In genomic region chr21:35020446-35020845, GRCh38 we compare ENCODE assay signal across 13 cellular contexts. TPM values are rescaled to one million over a fixed set of nuclear protein-coding genes. Genes with fewer than 3 reads are reported as not detected.
DNase-seq lines count a peak whose midpoint lies in the region; ATAC-seq lines count a peak whose summit lies in the region.
"Had no signal": no experiment of that assay in that cellular context is flagged by ENCODE, and none has a peak within 500 bp of the region (broad histone marks: within the 10 kb centered on the region; RNA-seq: fewer than 3 reads in every experiment).

No MANE protein-coding gene starts in this region.

- DNase-seq in NK-92 treated with Interleukin-12 subunit alpha and Interleukin-12 subunit beta, amount 100 ng/mL, for 24 hours (lab: John Stamatoyannopoulos, UW): peak; percentile 21
- DNase-seq in NK-92 (lab: John Stamatoyannopoulos, UW; ENCODE audit: unreplicated experiment) (no peak), KG1 (lab: John Stamatoyannopoulos, UW) (peak; percentile 14), H4 (ENCODE audit: low spot score) (no peak), dermis blood vessel endothelial cell (no peak)
- DNase-seq in activated CD4-positive, alpha-beta memory T cell treated with anti-CD3 and anti-CD28 coated beads for 36 hours: peak; percentile 70
- peak in 1 of 9 donors; percentile 42 for DNase-seq in naive thymus-derived CD4-positive, alpha-beta T cell
- DNase-seq: NCI-H187 treated with DMSO at 0.1 percent for 48 hours, T1000 had no signal

- no peak overlapping the region for H3K4me3 ChIP-seq in naive thymus-derived CD4-positive, alpha-beta T cell (ENCODE audit: low read length)
- H3K4me3 ChIP-seq: coronary artery, right atrium auricular region had no signal

- peak overlapping the region; percentile 65 for H3K27ac Mint-ChIP-seq in activated CD4-positive, alpha-beta memory T cell treated with anti-CD3 and anti-CD28 coated beads for 36 hours
- peak overlapping the region; percentile 55 to 93 (median 78) for H3K27ac Mint-ChIP-seq in naive thymus-derived CD4-positive, alpha-beta T cell

- no peaks in the 10 kb centered on the region for H3K9me3 ChIP-seq in naive thymus-derived CD4-positive, alpha-beta T cell (ENCODE audit: control insufficient read depth in 2 of 3, low read length in 3 of 3)
- H3K9me3 ChIP-seq: right atrium auricular region had no signal

- ATAC-seq in naive thymus-derived CD4-positive, alpha-beta T cell: peak; percentile 49
- no peak for ATAC-seq in GM18517 (IDR thresholded peaks at IDR 0.05; ENCODE audit: unreplicated experiment)
- ATAC-seq: HCT116 had no signal

- no peaks in the 10 kb centered on the region for H3K27me3 Mint-ChIP-seq in activated CD4-positive, alpha-beta memory T cell treated with anti-CD3 and anti-CD28 coated beads for 36 hours
- no peaks in the 10 kb centered on the region for H3K27me3 Mint-ChIP-seq in naive thymus-derived CD4-positive, alpha-beta T cell

- peaks cover 3% of the 10 kb centered on the region for H3K36me3 Mint-ChIP-seq in activated CD4-positive, alpha-beta memory T cell treated with anti-CD3 and anti-CD28 coated beads for 36 hours
- H3K36me3 Mint-ChIP-seq in naive thymus-derived CD4-positive, alpha-beta T cell: peaks cover 0 to 44% (median 18%) of the 10 kb centered on the region in 5 donors

- intact Hi-C loops in activated CD4-positive, alpha-beta memory T cell treated with anti-CD3 and anti-CD28 coated beads for 36 hours (cut with micrococcal nuclease): no loop called here
- intact Hi-C loops in naive thymus-derived CD4-positive, alpha-beta T cell (cut with micrococcal nuclease): no loop called here

- peaks cover 67 to 72% of the 10 kb centered on the region in 2 donors for H3K4me1 ChIP-seq in naive thymus-derived CD4-positive, alpha-beta T cell (ENCODE audit: control insufficient read depth in 2 of 2, insufficient read depth in 2 of 2, low read length in 2 of 2)
- H3K4me1 ChIP-seq: right atrium auricular region had no signal

- no peak overlapping the region for H3K4me3 Mint-ChIP-seq in activated CD4-positive, alpha-beta memory T cell treated with anti-CD3 and anti-CD28 coated beads for 36 hours
- H3K4me3 Mint-ChIP-seq in naive thymus-derived CD4-positive, alpha-beta T cell: peak overlapping the region in 8 of 10 donors; percentile 1 to 81 (median 42)

- no peaks in the 10 kb centered on the region for H3K27me3 ChIP-seq in naive thymus-derived CD4-positive, alpha-beta T cell (ENCODE audit: control insufficient read depth in 2 of 2, insufficient read depth in 2 of 2, low read length in 2 of 2)
- H3K27me3 ChIP-seq: right atrium auricular region had no signal

- peaks cover 0 to 13% (median 0%) of the 10 kb centered on the region in 3 experiments for H3K36me3 ChIP-seq in naive thymus-derived CD4-positive, alpha-beta T cell (ENCODE audit: control insufficient read depth in 2 of 3, insufficient read depth in 3 of 3, low read length in 3 of 3)
- H3K36me3 ChIP-seq: right atrium auricular region had no signal

- POLR2A ChIA-PET in activated CD4-positive, alpha-beta memory T cell treated with anti-CD3 and anti-CD28 coated beads for 36 hours (lab: Charles Lee): interaction anchor here (0.6 to 8.0 kb wide), 7 partner anchors 23 to 132 kb away, joined by 3 to 83 read pairs (median 3); no protein-coding TSS in a partner anchor
- POLR2A ChIA-PET in naive thymus-derived CD4-positive, alpha-beta T cell (lab: Charles Lee): interaction anchor here (1.4 to 4.2 kb wide), 2 partner anchors 13 to 26 kb away, joined by 4 to 39 read pairs; no protein-coding TSS in a partner anchor

- peak overlapping the region; percentile 6 for H3K27ac ChIP-seq in naive thymus-derived CD4-positive, alpha-beta T cell (ENCODE audit: low read depth, low read length)
- H3K27ac ChIP-seq: coronary artery, right atrium auricular region had no signal

- H3K4me1 Mint-ChIP-seq in activated CD4-positive, alpha-beta memory T cell treated with anti-CD3 and anti-CD28 coated beads for 36 hours (ENCODE audit: low read depth): peaks cover 85% of the 10 kb centered on the region
- H3K4me1 Mint-ChIP-seq in naive thymus-derived CD4-positive, alpha-beta T cell: peaks cover 76 to 97% (median 94%) of the 10 kb centered on the region in 7 donors

- H3K9me3 Mint-ChIP-seq in activated CD4-positive, alpha-beta memory T cell treated with anti-CD3 and anti-CD28 coated beads for 36 hours: peaks cover 3% of the 10 kb centered on the region
- peaks cover 0 to 2% (median 0%) of the 10 kb centered on the region in 11 donors for H3K9me3 Mint-ChIP-seq in naive thymus-derived CD4-positive, alpha-beta T cell

- CTCF ChIA-PET in activated CD4-positive, alpha-beta memory T cell treated with anti-CD3 and anti-CD28 coated beads for 36 hours (lab: Charles Lee): interaction anchor here (0.6 to 1.6 kb wide), 6 partner anchors 27 to 134 kb away, joined by 3 to 5 read pairs (median 4); no protein-coding TSS in a partner anchor
- CTCF ChIA-PET in naive thymus-derived CD4-positive, alpha-beta T cell (lab: Charles Lee): no interaction called here

RNA-seq across cellular contexts. Expression of gene RUNX1, which starts 28.7 kb away (rescaled TPM):
- 10 to 100 TPM; 50.6 to 55.8 TPM for total RNA-seq in activated CD4-positive, alpha-beta memory T cell treated with anti-CD3 and anti-CD28 coated beads for 36 hours
- 100 to 1,000 TPM in 1 of 5 experiments, 10 to 100 TPM in 4; 55.3 to 154 (median 98.5) TPM for total RNA-seq in naive thymus-derived CD4-positive, alpha-beta T cell
- polyA plus RNA-seq in naive thymus-derived CD4-positive, alpha-beta T cell: 10 to 100 TPM; 27.9 to 42.8 TPM
- 4.6 and 4.9 TPM in 2 replicates for total RNA-seq in H4 (2014; rRNA removed; shearing (Covaris generic))
- 0.84 and 1.7 TPM in 2 replicates for total RNA-seq in dermis blood vessel endothelial cell

Comparison
In these comparisons a context has a peak if more than half of its experiments do, and no peak if none do; other contexts are left out.
1. DNase-seq: peak in NK-92 treated with Interleukin-12 subunit alpha and Interleukin-12 subunit beta, amount 100 ng/mL, for 24 hours (single experiment), KG1 (single experiment) and activated CD4-positive, alpha-beta memory T cell treated with anti-CD3 and anti-CD28 coated beads for 36 hours (single experiment); none in NK-92 (single experiment), H4 (single experiment) and dermis blood vessel endothelial cell (single experiment).